16 cellular contexts compared by ENCODE assay signal in the genomic region with DNA sequence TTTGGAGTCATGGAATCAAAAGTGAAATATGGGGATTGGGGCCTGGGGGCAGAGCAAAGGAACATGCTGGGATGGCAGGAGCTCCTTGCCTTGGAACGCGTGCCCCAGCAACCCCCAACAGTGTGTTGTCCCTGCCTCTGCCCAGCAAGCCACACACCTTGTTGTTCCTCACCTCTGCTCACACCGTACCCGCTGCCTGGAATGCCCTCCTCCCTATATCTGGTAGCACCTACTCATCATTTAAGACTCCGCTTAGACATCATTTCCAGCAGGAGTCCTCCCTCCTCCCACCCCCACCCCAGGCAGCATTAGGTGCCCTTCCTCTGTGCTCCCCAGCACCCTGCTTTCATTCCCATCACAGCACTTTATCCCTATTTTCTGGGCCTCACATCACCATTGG. TPM values are rescaled to one million over a fixed set of nuclear protein-coding genes. Genes with fewer than 3 reads are reported as not detected.
"Had no signal": no experiment of that assay in that cellular context is flagged by ENCODE, and none has a peak within 500 bp of the region (broad histone marks: within the 10 kb centered on the region; RNA-seq: fewer than 3 reads in every experiment).

No MANE protein-coding gene starts in this region.

- DNase-seq: activated CD4-positive, alpha-beta T cell treated with anti-CD3 and anti-CD28 coated beads, Interleukin-2, amount 10 ng/mL, durations not matched to agents 24 days and 14 days; activated CD8-positive, alpha-beta memory T cell treated with anti-CD3 and anti-CD28 coated beads for 24 hours; activated naive CD4-positive, alpha-beta T cell treated with anti-CD3 and anti-CD28 coated beads, Interleukin-2, amount 10 ng/mL, durations not matched to agents 7 days and 5 days; caudate nucleus; colonic mucosa; effector memory CD8-positive, alpha-beta T cell; erythroblast; left colon; stimulated activated CD4-positive, alpha-beta T cell treated with anti-CD3 and anti-CD28 coated beads, Interleukin-4, amount 100 ng/mL, for 1 hour; T-cell; T1000; WERI-Rb-1 had no signal

- H3K4me3 ChIP-seq: colonic mucosa, SK-N-MC had no signal

- ATAC-seq: effector memory CD8-positive, alpha-beta T cell; left colon; T-cell had no signal

- H3K36me3 ChIP-seq: colonic mucosa, WERI-Rb-1 had no signal

- H3K27ac ChIP-seq: colonic mucosa, SK-N-MC, WERI-Rb-1 had no signal

- H3K9me3 ChIP-seq: colonic mucosa had no signal

- H3K27me3 ChIP-seq: colonic mucosa had no signal

RNA-seq across cellular contexts. Expression of a gene that starts 7.8 kb away (rescaled TPM):
- total RNA-seq: activated T-helper 2 cell treated with anti-CD3 and anti-CD28 coated beads, Interferon-gamma antibody, Interleukin-2, Interleukin-4, amounts not matched to agents 10 μg/mL and 5 μg/mL and 100 μg/mL, durations not matched to agents 14 hours and 24 hours and 36 hours; osteocyte had no signal
- polyA plus RNA-seq: neural cell had no signal

RNA-seq across cellular contexts. Expression of a gene that starts 11.8 kb away (rescaled TPM):
- total RNA-seq: osteocyte had no signal
- polyA plus RNA-seq: neural cell had no signal

RNA-seq across cellular contexts. Expression of a gene that starts 16.6 kb away (rescaled TPM):
- total RNA-seq: activated CD4-positive, alpha-beta T cell treated with anti-CD3 and anti-CD28 coated beads, Interleukin-2, amount 10 ng/mL, durations not matched to agents 24 days and 14 days; activated T-helper 2 cell treated with anti-CD3 and anti-CD28 coated beads, Interferon-gamma antibody, Interleukin-2, Interleukin-4, amounts not matched to agents 10 μg/mL and 5 μg/mL and 100 μg/mL, durations not matched to agents 14 hours and 24 hours and 36 hours had no signal
